ENCODE assay signal across 8 cellular contexts in the genomic region with DNA sequence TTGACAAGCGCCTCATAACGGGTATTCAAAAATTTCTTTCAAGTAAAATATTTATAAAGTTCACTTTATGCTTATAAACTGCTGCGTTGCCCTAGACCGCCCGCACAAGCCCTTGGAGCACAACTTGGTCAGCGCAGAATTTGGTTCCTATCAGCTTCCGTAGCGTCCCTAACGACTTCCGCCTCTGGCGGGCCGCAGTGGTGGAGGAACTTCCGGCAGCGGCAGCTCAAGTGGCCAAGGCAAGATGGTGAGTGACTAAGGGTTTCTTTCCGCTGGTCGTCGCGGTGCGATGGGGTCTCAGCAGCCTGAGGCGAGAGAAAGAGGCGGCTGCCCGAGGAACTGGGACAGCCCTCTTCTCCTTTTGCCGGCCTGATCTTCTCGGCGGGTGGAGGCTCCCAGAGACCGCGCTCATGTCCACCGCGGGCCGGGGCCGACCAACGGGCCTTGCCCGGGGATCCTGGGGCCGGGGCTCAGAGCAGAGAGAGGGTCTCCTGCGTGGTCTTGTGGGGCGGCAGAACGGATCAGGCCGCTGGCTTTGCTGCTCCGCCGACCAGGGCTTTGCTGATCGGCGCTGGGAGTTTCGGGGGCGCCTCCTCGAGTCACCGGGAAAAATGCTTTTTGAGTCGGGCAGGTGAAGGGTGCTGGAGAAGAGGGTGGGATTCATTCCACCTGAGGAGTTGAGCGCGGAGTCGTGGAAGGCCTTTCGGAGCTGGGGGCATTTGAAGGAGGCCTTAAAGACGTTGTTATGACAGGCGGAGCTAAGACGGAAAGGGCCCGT. TPM values are rescaled to one million over a fixed set of nuclear protein-coding genes. Genes with fewer than 3 reads are reported as not detected.
DNase-seq lines count a peak whose midpoint lies in the region; ATAC-seq, FAIRE-seq and TF ChIP-seq lines count a peak whose summit lies in the region.

A gene (plus strand): TSS at position 200 of the 778 bp plus-strand sequence. CDS start 45 bp downstream, at position 245.

- peaks cover 26% of the 10 kb centered on the region for H3K27me3 Mint-ChIP-seq in progenitor cell of endocrine pancreas

- H3K9me3 ChIP-seq in adrenal gland (replicated peaks in 1 of 3) (no peaks in the 10 kb centered on the region), left ventricle myocardium inferior (replicated peaks) (no peaks in the 10 kb centered on the region)

- peaks cover 11 to 18% of the 10 kb centered on the region in 2 donors for H3K4me1 ChIP-seq in adrenal gland (replicated peaks in 1 of 2)
- H3K4me1 ChIP-seq in left ventricle myocardium inferior, result peaks cover 26% of the 10 kb centered on the region

- TF ChIP-seq CTCF in adrenal gland (IDR thresholded peaks at IDR 0.05) (peak in 2 of 6 experiments; percentile 22 to 24), left ventricle myocardium inferior (IDR thresholded peaks at IDR 0.05; ENCODE audit: borderline replicate concordance) (peak; percentile 20), progenitor cell of endocrine pancreas (IDR thresholded peaks at IDR 0.05; ENCODE audit: unreplicated experiment) (no peak)

- peak within 1 kb of the TSS; percentile 98 for H3K4me3 Mint-ChIP-seq in progenitor cell of endocrine pancreas (ENCODE audit: low read depth)

- peaks cover 4% of the 10 kb centered on the region for H3K27me3 ChIP-seq in adrenal gland
- H3K27me3 ChIP-seq in left ventricle myocardium inferior (ENCODE audit: low read depth), result peaks cover 18% of the 10 kb centered on the region

- H3K36me3 Mint-ChIP-seq in progenitor cell of endocrine pancreas (ENCODE audit: insufficient read depth), result peaks cover 15% of the 10 kb centered on the region

- peak; percentile 82 for TF ChIP-seq POLR2A in GM12892 (IDR thresholded peaks at IDR 0.05; ENCODE audit: low read depth, low read length)
- peak in 1 of 2 donors; percentile 70 for TF ChIP-seq POLR2A in adrenal gland (IDR thresholded peaks at IDR 0.05)

- FAIRE-seq in GM12892 (lab: Jason Lieb, UNC), result peak; percentile 98

- H3K36me3 ChIP-seq in adrenal gland (replicated peaks in 1 of 2) (peaks cover 0 to 26% of the 10 kb centered on the region in 2 donors), left ventricle myocardium inferior (peaks cover 27% of the 10 kb centered on the region)

- H3K4me3 ChIP-seq in adrenal gland, result peak within 1 kb of the TSS; percentile 66 to 100 (median 87)
- H3K4me3 ChIP-seq in left ventricle myocardium inferior, result peak within 1 kb of the TSS; percentile 88

- peak within 1 kb of the TSS; percentile 98 for H3K27ac Mint-ChIP-seq in progenitor cell of endocrine pancreas

- intact Hi-C loops in adrenal gland (cut with DNase I), result no loop called here
- intact Hi-C loops in left ventricle myocardium inferior (cut with micrococcal nuclease), result no loop called here

- peaks cover 19% of the 10 kb centered on the region for H3K4me1 Mint-ChIP-seq in progenitor cell of endocrine pancreas (ENCODE audit: low read depth)

- WGBS in adrenal gland, 4 donors, result 0 to 1% (median 1%) methylated on average over 19 to 55 of the region's 55 CpGs

- peaks cover 5% of the 10 kb centered on the region for H3K9me3 Mint-ChIP-seq in progenitor cell of endocrine pancreas (ENCODE audit: low read depth)

- peak within 1 kb of the TSS in 4 of 5 donors; percentile 3 to 90 (median 54) for H3K27ac ChIP-seq in adrenal gland
- H3K27ac ChIP-seq in left ventricle myocardium inferior (replicated peaks), result peak within 1 kb of the TSS; percentile 86

- peak; percentile 80 for DNase-seq in GM12892 (ENCODE audit: insufficient read length)
- DNase-seq in NCI-H146 (lab: John Stamatoyannopoulos, UW), result peak; percentile 93
- peak; percentile 55 to 93 (median 80) for DNase-seq in T-helper 1 cell
- peak; percentile 91 to 96 (median 92) for DNase-seq in adrenal gland
- DNase-seq in left ventricle myocardium inferior, result peak; percentile 85
- peak; percentile 65 for DNase-seq in progenitor cell of endocrine pancreas (ENCODE audit: low spot score, unreplicated experiment)
- DNase-seq in ureter (ENCODE audit: low spot score), result peak; percentile 94

- ATAC-seq in HG02852 (IDR thresholded peaks at IDR 0.05; ENCODE audit: unreplicated experiment), result peak; percentile 97

RNA-seq across cellular contexts. Expression of the gene that starts here (rescaled TPM):
- 148 TPM for polyA plus RNA-seq in GM12892 (2012; ENCODE audit: missing spikeins)
- total RNA-seq in adrenal gland (100 to 1,000 TPM in 3 of 8 donors, 10 to 100 TPM in 5; 75.0 to 112 (median 87.4) TPM), left ventricle myocardium inferior (121 TPM), progenitor cell of endocrine pancreas (96.2 and 96.8 TPM in 2 replicates), ureter (97.1 TPM)
- polyA plus RNA-seq in adrenal gland, result 100 to 1,000 TPM in 1 of 3 donors, 10 to 100 TPM in 2; 67.1 to 456 (median 82.3) TPM

Comparison
In these comparisons a context has a peak if more than half of its experiments do, and no peak if none do; other contexts are left out.
1. Peak in every context shown above with its lines: DNase-seq, ATAC-seq, H3K4me3 ChIP-seq and H3K27ac ChIP-seq.